Comparison of ENCODE assay signal across 8 cellular contexts in the genomic region with DNA sequence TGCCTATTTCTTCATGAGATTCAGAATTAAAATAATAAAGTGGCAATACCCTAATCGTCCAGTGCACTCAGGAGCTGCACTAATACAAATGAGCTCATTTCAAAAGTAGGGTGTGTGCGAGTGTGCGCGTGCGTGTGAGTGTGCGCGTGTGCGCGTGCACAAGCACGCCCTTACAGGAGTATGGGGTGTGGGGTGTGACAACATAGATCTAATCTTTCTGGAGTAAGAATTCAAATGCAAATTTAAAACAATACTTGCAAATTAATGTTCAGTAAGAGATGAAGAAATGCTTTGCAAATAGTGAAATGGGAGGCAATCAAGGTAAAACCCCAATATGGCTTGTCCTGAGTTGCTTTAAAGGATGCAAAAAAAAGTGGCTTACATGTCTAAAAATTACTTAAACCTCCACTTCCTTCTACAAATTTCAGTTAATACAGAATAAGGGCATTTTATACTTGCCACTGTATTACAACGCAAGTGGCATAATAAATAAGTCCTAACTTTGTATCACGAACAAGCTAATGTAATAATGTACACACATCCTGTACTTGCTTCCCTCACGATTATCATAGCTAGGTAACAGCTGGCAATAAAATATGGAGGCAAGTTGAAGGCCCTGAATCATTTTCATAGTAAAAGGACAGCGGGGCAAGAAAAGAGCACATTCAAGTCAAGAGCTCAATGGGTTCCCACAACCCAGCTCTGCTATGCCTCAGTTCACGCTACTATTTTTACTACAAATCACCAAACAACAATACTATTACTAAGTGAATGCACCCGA. TPM values are rescaled to one million over a fixed set of nuclear protein-coding genes. Genes with fewer than 3 reads are reported as not detected.
DNase-seq lines count a peak whose midpoint lies in the region; ATAC-seq and TF ChIP-seq lines count a peak whose summit lies in the region.
"Not testable (repeated sequence)": the region's sequence is repeated elsewhere in the genome, so short reads cannot be mapped to it uniquely, and the experiment has no call there.

No MANE protein-coding gene starts in this region.

- H3K36me3 ChIP-seq in CD4-positive, CD25-positive, alpha-beta regulatory T cell (ENCODE audit: control insufficient read depth, insufficient read depth, low read length); IMR-90 (ENCODE audit: control insufficient read depth, insufficient read depth, low read length); body of pancreas (replicated peaks in 1 of 2; ENCODE audit: insufficient read depth in 1 of 2, low read depth in 2 of 2); left ventricle myocardium inferior; neuronal stem cell (replicated peaks in 1 of 2; ENCODE audit: control insufficient read depth in 2 of 2, insufficient read depth in 2 of 2, low read length in 2 of 2): not testable (repeated sequence)

- not testable (repeated sequence) for H2BK120ac ChIP-seq in IMR-90 (ENCODE audit: low read depth, low read length); neuronal stem cell (ENCODE audit: low read depth, low read length)

- intact Hi-C loops in IMR-90 (cut with micrococcal nuclease) = loop anchor here (2.0 to 10.0 kb wide), 3 partner anchors 229 to 273 kb away; a partner anchor contains a TSS
- intact Hi-C loops in body of pancreas (cut with DNase I); left ventricle myocardium inferior (cut with micrococcal nuclease): not testable (repeated sequence)

- H4K20me1 ChIP-seq in IMR-90 (ENCODE audit: insufficient read depth, low read length) = peaks cover 38% of the 10 kb centered on the region

- not testable (repeated sequence) for H3K27me3 ChIP-seq in CD4-positive, CD25-positive, alpha-beta regulatory T cell (ENCODE audit: control insufficient read depth, insufficient read depth, low read length); IMR-90 (ENCODE audit: control insufficient read depth, insufficient read depth, low read length); body of pancreas; left ventricle myocardium inferior (ENCODE audit: low read depth); neuronal stem cell (ENCODE audit: control insufficient read depth in 3 of 3, insufficient read depth in 3 of 3, low read depth in 1 of 3, low read length in 3 of 3)

- H2BK5ac ChIP-seq in IMR-90 (ENCODE audit: low read depth, low read length, poor library complexity, severe bottlenecking); neuronal stem cell (ENCODE audit: low read length): not testable (repeated sequence)

- not testable (repeated sequence) for H2BK15ac ChIP-seq in IMR-90 (ENCODE audit: low read depth, low read length); neuronal stem cell (ENCODE audit: low read length)

- in situ Hi-C loops in IMR-90 (cut with MboI; ENCODE audit: low sequenced_read_pairs) = not testable (repeated sequence)

- not testable (repeated sequence) for H3K9me3 Mint-ChIP-seq in CD4-positive, CD25-positive, alpha-beta regulatory T cell

- not testable (repeated sequence) for H3K9me3 ChIP-seq in CD4-positive, CD25-positive, alpha-beta regulatory T cell (ENCODE audit: control insufficient read depth in 2 of 2, low read length in 2 of 2); IMR-90 (ENCODE audit: control insufficient read depth, insufficient read depth, low read length); body of pancreas; left ventricle myocardium inferior (replicated peaks); neuronal stem cell (replicated peaks in 1 of 2; ENCODE audit: control insufficient read depth in 2 of 2, insufficient read depth in 1 of 2, low read depth in 1 of 2, low read length in 2 of 2)

- H3K36me3 Mint-ChIP-seq in CD4-positive, CD25-positive, alpha-beta regulatory T cell = not testable (repeated sequence)

- peaks cover 24% of the 10 kb centered on the region for H3K4me1 ChIP-seq in CD4-positive, CD25-positive, alpha-beta regulatory T cell (ENCODE audit: control insufficient read depth, insufficient read depth, low read length, poor library complexity, severe bottlenecking)
- not testable (repeated sequence) for H3K4me1 ChIP-seq in IMR-90 (ENCODE audit: control insufficient read depth, insufficient read depth, low read length); neuronal stem cell (ENCODE audit: control insufficient read depth in 2 of 2, insufficient read depth in 1 of 2, low read depth in 1 of 2, low read length in 2 of 2)
- H3K4me1 ChIP-seq in body of pancreas (peaks cover 45% of the 10 kb centered on the region), left ventricle myocardium inferior (peaks cover 59% of the 10 kb centered on the region)

- WGBS in IMR-90 (ENCODE audit: extremely low coverage in 2 of 2, insufficient read length in 1 of 2), 2 experiments = no CpG with 5 or more reads among the region's 16 CpGs
- 1 to 11% methylated on average over 16 of the region's 16 CpGs for WGBS in body of pancreas, 2 donors
- WGBS in neuronal stem cell (ENCODE audit: extremely low coverage in 2 of 2, insufficient read length in 2 of 2, insufficient replicate concordance in 1 of 2), 2 donors = no CpG with 5 or more reads among the region's 16 CpGs

- not testable (repeated sequence) for TF ChIP-seq RAD21 in IMR-90 (IDR thresholded peaks at IDR 0.05; ENCODE audit: low read length)

- peaks cover 14 to 52% (median 24%) of the 10 kb centered on the region in 4 donors for H3K4me1 Mint-ChIP-seq in CD4-positive, CD25-positive, alpha-beta regulatory T cell

- not testable (repeated sequence) for H3K9me1 ChIP-seq in IMR-90 (ENCODE audit: insufficient read depth, low read length)

- H3K4ac ChIP-seq in IMR-90 (ENCODE audit: low read depth, low read length) = 0 out of 2 replicates have a peak overlapping the region, but pooled peaks have one; percentile 41
- H3K4ac ChIP-seq in neuronal stem cell (ENCODE audit: low read length) = not testable (repeated sequence)

- H4K8ac ChIP-seq in IMR-90 (ENCODE audit: low read depth in 2 of 2, low read length in 2 of 2); neuronal stem cell (ENCODE audit: low read depth, low read length): not testable (repeated sequence)

- not testable (repeated sequence) for BruUV-seq in IMR-90 (replicated peaks; lab: Mats Ljungman, UMichigan)

- not testable (repeated sequence) for H2BK12ac ChIP-seq in neuronal stem cell (ENCODE audit: low read length)

- POLR2A ChIA-PET in IMR-90 (lab: Charles Lee; ENCODE audit: unreplicated experiment) = not testable (repeated sequence)

- H3K14ac ChIP-seq in IMR-90 (replicated peaks; ENCODE audit: low read depth, low read length); neuronal stem cell (ENCODE audit: low read length): not testable (repeated sequence)

- H2AK5ac ChIP-seq in IMR-90 (ENCODE audit: low read depth, low read length); neuronal stem cell (ENCODE audit: low read depth, low read length): not testable (repeated sequence)

- not testable (repeated sequence) for H4K5ac ChIP-seq in IMR-90 (ENCODE audit: low read depth, low read length)

- CTCF ChIA-PET in IMR-90 (lab: Yijun Ruan, JAX) = interaction anchor here (1.1 kb wide), 1 partner anchor 92 kb away, joined by 4 read pairs; no protein-coding TSS in a partner anchor

- H3K27ac ChIP-seq in CD4-positive, CD25-positive, alpha-beta regulatory T cell (ENCODE audit: insufficient read depth, low read length, poor library complexity, severe bottlenecking) = peak overlapping the region; percentile 76
- H3K27ac ChIP-seq in IMR-90 (ENCODE audit: insufficient read depth, low read length) (peak overlapping the region; percentile 74; the same call in 1 of the 2 replicates), body of pancreas (peak overlapping the region; percentile 99 to 100 (median 100)), left ventricle myocardium inferior (replicated peaks) (peak overlapping the region; percentile 99)
- not testable (repeated sequence) for H3K27ac ChIP-seq in neuronal stem cell (replicated peaks; ENCODE audit: low read length)

- peak overlapping the region; percentile 41; the same call in 1 of the 2 replicates for H3K23ac ChIP-seq in IMR-90 (ENCODE audit: low read depth, low read length)
- H3K23ac ChIP-seq in neuronal stem cell (ENCODE audit: low read depth, low read length, poor library complexity) = not testable (repeated sequence)

- H3K4me2 ChIP-seq in IMR-90 (ENCODE audit: low read depth, low read length) (peak overlapping the region; percentile 72), neuronal stem cell (ENCODE audit: insufficient read depth, low read length, poor library complexity, severe bottlenecking) (peak overlapping the region; percentile 67)

- not testable (repeated sequence) for H2AK9ac ChIP-seq in IMR-90 (replicated peaks; ENCODE audit: low read depth, low read length, poor library complexity)

- peak; percentile 50 to 55 for ATAC-seq in CD4-positive, CD25-positive, alpha-beta regulatory T cell (ENCODE audit: low read depth in 2 of 2)
- ATAC-seq in GM21576 (IDR thresholded peaks at IDR 0.05; ENCODE audit: unreplicated experiment) (peak; percentile 23), body of pancreas (peak; percentile 12)
- not testable (repeated sequence) for ATAC-seq in IMR-90 (ENCODE audit: low read depth)

- TF ChIP-seq CTCF in IMR-90 (conservative IDR thresholded peaks at IDR 0.05; ENCODE audit: low read depth, low read length) = not testable (repeated sequence)
- TF ChIP-seq CTCF in body of pancreas (IDR thresholded peaks at IDR 0.05) (peak in 6 of 7 experiments; percentile 6 to 47 (median 42)), left ventricle myocardium inferior (IDR thresholded peaks at IDR 0.05; ENCODE audit: borderline replicate concordance) (peak; percentile 40)

- peak; percentile 62 to 82 (median 78) for DNase-seq in CD4-positive, CD25-positive, alpha-beta regulatory T cell
- DNase-seq in IMR-90 = peak; percentile 29
- peak; percentile 37 to 38 for DNase-seq in activated CD4-positive, alpha-beta T cell treated with anti-CD3 and anti-CD28 coated beads for 24 hours (ENCODE audit: low read depth in 2 of 2)
- peak; percentile 52 to 66 (median 54) for DNase-seq in body of pancreas
- peak; percentile 44 for DNase-seq in left ventricle myocardium inferior
- DNase-seq in neuronal stem cell (ENCODE audit: low spot score) = not testable (repeated sequence)
- peak; percentile 69 for DNase-seq in stimulated activated CD8-positive, alpha-beta memory T cell treated with anti-CD3 and anti-CD28 coated beads, Interleukin-4, amount 100 ng/mL, for 48 hours

- H3K9ac ChIP-seq in IMR-90 (ENCODE audit: low read depth, low read length) = peak overlapping the region; percentile 81; the same call in 1 of the 2 replicates
- H3K9ac ChIP-seq in neuronal stem cell (ENCODE audit: low read depth, low read length, poor library complexity) = not testable (repeated sequence)

- H3K79me1 ChIP-seq in IMR-90 (ENCODE audit: low read depth in 1 of 2, low read length in 2 of 2); neuronal stem cell (ENCODE audit: low read depth, low read length): not testable (repeated sequence)

- dilution Hi-C loops in IMR-90 (cut with HindIII; ENCODE audit: low sequenced_read_pairs, unreplicated experiment) = not testable (repeated sequence)

- peaks cover 21% of the 10 kb centered on the region for H3K27me3 Mint-ChIP-seq in CD4-positive, CD25-positive, alpha-beta regulatory T cell

- not testable (repeated sequence) for H3K18ac ChIP-seq in IMR-90 (ENCODE audit: low read depth, low read length); neuronal stem cell (ENCODE audit: low read length)

- peak overlapping the region; percentile 92 to 96 (median 93) for H3K27ac Mint-ChIP-seq in CD4-positive, CD25-positive, alpha-beta regulatory T cell

- not testable (repeated sequence) for H4K91ac ChIP-seq in IMR-90 (ENCODE audit: insufficient read depth, low read depth, low read length); neuronal stem cell (ENCODE audit: low read depth, low read length, poor library complexity)

- not testable (repeated sequence) for TF ChIP-seq POLR2A in IMR-90 (IDR thresholded peaks at IDR 0.05; ENCODE audit: low read depth, low read length); body of pancreas (IDR thresholded peaks at IDR 0.05)

- peak overlapping the region; percentile 82 for H3K4me3 ChIP-seq in CD4-positive, CD25-positive, alpha-beta regulatory T cell (ENCODE audit: low read depth, low read length)
- H3K4me3 ChIP-seq in IMR-90 (ENCODE audit: insufficient read depth, low read depth, low read length) = peak overlapping the region; percentile 71
- H3K4me3 ChIP-seq in body of pancreas = peak overlapping the region; percentile 51 to 83
- H3K4me3 ChIP-seq in left ventricle myocardium inferior = peak overlapping the region; percentile 92
- H3K4me3 ChIP-seq in neuronal stem cell (ENCODE audit: low read length in 2 of 2) = peak overlapping the region; percentile 65 to 85

- H2AFZ ChIP-seq in IMR-90 (replicated peaks; ENCODE audit: low read length, poor library complexity); neuronal stem cell (ENCODE audit: low read length): not testable (repeated sequence)

- H3K4me3 Mint-ChIP-seq in CD4-positive, CD25-positive, alpha-beta regulatory T cell = peak overlapping the region; percentile 88 to 98 (median 96)

- not testable (repeated sequence) for H2BK20ac ChIP-seq in IMR-90 (ENCODE audit: low read depth, low read length)

- H3K56ac ChIP-seq in IMR-90 (ENCODE audit: extremely low read depth, insufficient read depth, low read length) = not testable (repeated sequence)

RNA-seq across cellular contexts. Expression of a gene that starts 1.9 kb away (rescaled TPM):
- 160 TPM for total RNA-seq in CD4-positive, CD25-positive, alpha-beta regulatory T cell
- polyA plus RNA-seq in CD4-positive, CD25-positive, alpha-beta regulatory T cell = 10 to 100 TPM in 1 of 4 donors, 1 to 10 TPM in 3; 8.6 to 10.4 (median 9.3) TPM
- 23.3 and 24.4 TPM in 2 replicates for total RNA-seq in IMR-90 (2012; rRNA removed)
- polyA plus RNA-seq in IMR-90 (2012; rRNA removed) = 7.3 and 8.0 TPM in 2 replicates
- 2.7 and 3.6 TPM in 2 replicates for polyA plus RNA-seq in IMR-90 (2012; cell fraction: cytosol; rRNA removed)
- 6.6 and 24.9 TPM in 2 replicates for polyA plus RNA-seq in IMR-90 (2012; cell fraction: nucleus; rRNA removed; ENCODE audit: low replicate concordance)
- total RNA-seq in body of pancreas = 10 to 100 TPM; 58.9 to 71.5 TPM
- 42.3 TPM for total RNA-seq in left ventricle myocardium inferior
- 6.7 TPM for polyA plus RNA-seq in neuronal stem cell (2013, experiment 1 of 2)
- polyA plus RNA-seq in neuronal stem cell (2013, experiment 2 of 2) = 7.8 TPM
